1 cellular context compared by ENCODE assay signal in genomic region chr17:28698253-28698941, GRCh38.
TF ChIP-seq lines count a peak whose summit lies in the region.

No MANE protein-coding gene starts in this region.

TF ChIP-seq in GM12878, 131 proteins besides CTCF, POLR2A, EP300 and RAD21:
- no peak for TF ChIP-seq CBFB (IDR thresholded peaks at IDR 0.05; ENCODE audit: low read depth)
- TF ChIP-seq BCL3 (IDR thresholded peaks at IDR 0.05; ENCODE audit: borderline replicate concordance, insufficient read depth, low read depth, low read length, poor library complexity, severe bottlenecking) = peak; percentile 80
